In genomic region chr2:3448496-3448895, GRCh38 we compare ENCODE assay signal across 8 cellular contexts.
DNase-seq lines count a peak whose midpoint lies in the region; ATAC-seq and TF ChIP-seq lines count a peak whose summit lies in the region.
"Not testable (repeated sequence)": the region's sequence is repeated elsewhere in the genome, so short reads cannot be mapped to it uniquely, and the experiment has no call there.

No MANE protein-coding gene starts in this region.

- ATAC-seq in body of pancreas: peak; percentile 30
- ATAC-seq in esophagus mucosa: peak; percentile 65
- ATAC-seq in Right ventricle myocardium inferior: peak; percentile 40

- H3K4me1 ChIP-seq in BE2C, body of pancreas: not testable (repeated sequence)

- not testable (repeated sequence) for H3K27me3 ChIP-seq in BE2C, body of pancreas

- TF ChIP-seq POLR2A in body of pancreas (IDR thresholded peaks at IDR 0.05): not testable (repeated sequence)

- WGBS in body of pancreas, 2 donors: 88 to 92% methylated on average over 34 of the region's 34 CpGs

- not testable (repeated sequence) for TF ChIP-seq CTCF in BE2C (IDR thresholded peaks at IDR 0.05; ENCODE audit: low read depth, low read length); body of pancreas (IDR thresholded peaks at IDR 0.05)

- H3K4me3 ChIP-seq in BE2C (ENCODE audit: low read depth, low read length): peak overlapping the region; percentile 33
- not testable (repeated sequence) for H3K4me3 ChIP-seq in body of pancreas
- H3K4me3 ChIP-seq in skeletal muscle cell (ENCODE audit: low read depth, low read length): peak overlapping the region; percentile 11

- intact Hi-C loops in body of pancreas (cut with DNase I); Right ventricle myocardium inferior (cut with DNase I): not testable (repeated sequence)

- H3K27ac ChIP-seq in body of pancreas: not testable (repeated sequence)

- H3K9me3 ChIP-seq in BE2C, body of pancreas: not testable (repeated sequence)

- not testable (repeated sequence) for DNase-seq in BE2C; body of pancreas; Right ventricle myocardium inferior (ENCODE audit: missing footprints); skeletal muscle cell (ENCODE audit: low read depth)
- peak; percentile 76 for DNase-seq in NCI-H345 (lab: John Stamatoyannopoulos, UW)
- peak; percentile 35 for DNase-seq in islet precursor cell
- DNase-seq in mesenteric fat pad (ENCODE audit: low spot score): peak; percentile 86

- peaks cover 43% of the 10 kb centered on the region for H3K36me3 ChIP-seq in BE2C
- peaks cover 0 to 24% of the 10 kb centered on the region in 2 donors for H3K36me3 ChIP-seq in body of pancreas (replicated peaks in 1 of 2; ENCODE audit: insufficient read depth in 1 of 2, low read depth in 2 of 2)
